In genomic region chr3:111906667-111907066, GRCh38 we compare ENCODE assay signal across 1 cellular context.
TF ChIP-seq lines count a peak whose summit lies in the region.

No MANE protein-coding gene starts in this region.

TF ChIP-seq in GM12878, 131 proteins besides CTCF, POLR2A, EP300 and RAD21:
- TF ChIP-seq, protein P1, sequence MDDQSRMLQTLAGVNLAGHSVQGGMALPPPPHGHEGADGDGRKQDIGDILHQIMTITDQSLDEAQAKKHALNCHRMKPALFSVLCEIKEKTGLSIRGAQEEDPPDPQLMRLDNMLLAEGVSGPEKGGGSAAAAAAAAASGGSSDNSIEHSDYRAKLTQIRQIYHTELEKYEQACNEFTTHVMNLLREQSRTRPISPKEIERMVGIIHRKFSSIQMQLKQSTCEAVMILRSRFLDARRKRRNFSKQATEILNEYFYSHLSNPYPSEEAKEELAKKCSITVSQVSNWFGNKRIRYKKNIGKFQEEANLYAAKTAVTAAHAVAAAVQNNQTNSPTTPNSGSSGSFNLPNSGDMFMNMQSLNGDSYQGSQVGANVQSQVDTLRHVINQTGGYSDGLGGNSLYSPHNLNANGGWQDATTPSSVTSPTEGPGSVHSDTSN (IDR thresholded peaks at IDR 0.05; ENCODE audit: insufficient replicate concordance, low read depth, low read length), result no peak
- no peak for TF ChIP-seq CEBPB (IDR thresholded peaks at IDR 0.05; ENCODE audit: borderline replicate concordance in 1 of 2, low read depth in 2 of 2, low read length in 2 of 2)
- no peak for TF ChIP-seq GABPA (IDR thresholded peaks at IDR 0.05; ENCODE audit: low read depth)
- TF ChIP-seq FOXM1 (IDR thresholded peaks at IDR 0.05; ENCODE audit: low read depth, low read length), result no peak
- TF ChIP-seq RCOR1 (conservative IDR thresholded peaks at IDR 0.05; ENCODE audit: low read depth, low read length), result no peak
- no peak for TF ChIP-seq RELB (IDR thresholded peaks at IDR 0.05; ENCODE audit: low read depth)
- no peak for TF ChIP-seq PRDM15 (CRISPR knock-in tag; IDR thresholded peaks at IDR 0.05)
